26 cellular contexts compared by ENCODE assay signal in the genomic region with DNA sequence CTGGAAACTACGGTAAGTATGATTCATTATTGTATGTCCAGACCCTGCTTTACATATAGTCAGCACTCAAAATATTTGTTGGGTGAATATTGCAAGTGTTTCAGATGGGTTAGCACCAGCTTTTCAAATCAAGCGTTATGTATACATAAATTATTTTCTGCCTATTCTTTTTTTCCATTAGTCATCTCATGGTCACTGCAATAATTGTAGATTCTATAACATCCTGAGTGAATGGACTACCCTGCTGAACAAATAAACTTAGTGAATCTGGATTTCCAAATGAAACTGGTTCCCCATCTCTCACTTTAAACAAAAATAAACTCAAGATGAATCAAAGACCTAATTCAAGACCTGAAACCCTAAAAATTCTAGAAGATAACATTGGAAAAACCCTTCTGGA.
DNase-seq lines count a peak whose midpoint lies in the region; ATAC-seq, FAIRE-seq and TF ChIP-seq lines count a peak whose summit lies in the region.
"Had no signal": no experiment of that assay in that cellular context is flagged by ENCODE, and none has a peak within 500 bp of the region (broad histone marks: within the 10 kb centered on the region; RNA-seq: fewer than 3 reads in every experiment).

No MANE protein-coding gene starts in this region.

- H3K79me2 ChIP-seq in PC-3 (ENCODE audit: low read length): no peaks in the 10 kb centered on the region
- no peaks in the 10 kb centered on the region for H3K79me2 ChIP-seq in OCI-LY7 (ENCODE audit: insufficient read depth, low read depth, low read length)

- H3K4me3 Mint-ChIP-seq in osteocyte (ENCODE audit: unreplicated experiment): no peak overlapping the region
- H3K4me3 Mint-ChIP-seq: B cell; CD8-positive, alpha-beta memory T cell had no signal

- no peak overlapping the region for H3K4me3 ChIP-seq in PC-3 (ENCODE audit: low read length)
- no peak overlapping the region for H3K4me3 ChIP-seq in choroid plexus epithelial cell (ENCODE audit: low read depth, low read length)
- H3K4me3 ChIP-seq in kidney (ENCODE audit: low read length in 2 of 2): no peak overlapping the region
- no peak overlapping the region for H3K4me3 ChIP-seq in OCI-LY7 (ENCODE audit: low read depth, low read length, poor library complexity, severe bottlenecking)
- H3K4me3 ChIP-seq: A549, GM12878, HAP-1, PC-9 had no signal

- ATAC-seq in PC-3 (peak; percentile 68), HG02840 (IDR thresholded peaks at IDR 0.05; ENCODE audit: low FRiP score, unreplicated experiment) (no peak)
- ATAC-seq: A549, GM12878, Right ventricle myocardium inferior had no signal

- H3K36me3 Mint-ChIP-seq in osteocyte (ENCODE audit: unreplicated experiment): peaks cover 16% of the 10 kb centered on the region
- H3K36me3 Mint-ChIP-seq: CD8-positive, alpha-beta memory T cell had no signal

- CTCF ChIA-PET in PC-3 (lab: Charles Lee): no interaction called here
- CTCF ChIA-PET in OCI-LY7 (lab: Charles Lee; ENCODE audit: unreplicated experiment): no interaction called here

- peak overlapping the region; percentile 86 for H3K27ac ChIP-seq in PC-3 (ENCODE audit: low read length)
- H3K27ac ChIP-seq in kidney (ENCODE audit: low read depth in 2 of 2, low read length in 2 of 2): no peak overlapping the region
- no peak overlapping the region for H3K27ac ChIP-seq in OCI-LY7 (ENCODE audit: low read depth, low read length, poor library complexity, severe bottlenecking)
- H3K27ac ChIP-seq: A549, C4-2B, HL-60, PC-9 had no signal

- no peaks in the 10 kb centered on the region for H3K27me3 Mint-ChIP-seq in osteocyte (ENCODE audit: unreplicated experiment)
- H3K27me3 Mint-ChIP-seq: B cell; CD8-positive, alpha-beta memory T cell had no signal

- H3K4me2 ChIP-seq in PC-3 (ENCODE audit: low read length) (0 out of 2 replicates have a peak overlapping the region, but pooled peaks have one; percentile 16), OCI-LY7 (ENCODE audit: low read length) (no peak overlapping the region)
- H3K4me2 ChIP-seq: A549, PC-9 had no signal

- H2AFZ ChIP-seq in PC-3 (ENCODE audit: low read length): no peak overlapping the region
- no peak overlapping the region for H2AFZ ChIP-seq in OCI-LY7 (ENCODE audit: low read length)
- H2AFZ ChIP-seq: PC-9 had no signal

- H3K27me3 ChIP-seq in PC-3 (ENCODE audit: low read length): no peaks in the 10 kb centered on the region

- POLR2A ChIA-PET in PC-3 (lab: Charles Lee; ENCODE audit: unreplicated experiment) (no interaction called here), OCI-LY7 (lab: Charles Lee) (no interaction called here)

- H3K9me3 ChIP-seq in PC-3 (ENCODE audit: low read length) (no peaks in the 10 kb centered on the region), kidney (ENCODE audit: control insufficient read depth in 1 of 2, low read length in 2 of 2) (no peaks in the 10 kb centered on the region), OCI-LY7 (ENCODE audit: low read length) (no peaks in the 10 kb centered on the region)
- H3K9me3 ChIP-seq: HAP-1 had no signal

- peaks cover 5% of the 10 kb centered on the region for H3F3A ChIP-seq in PC-3 (ENCODE audit: low read length, unreplicated experiment)

- H3K4me1 Mint-ChIP-seq in osteocyte (ENCODE audit: unreplicated experiment): peaks cover 51% of the 10 kb centered on the region
- H3K4me1 Mint-ChIP-seq: B cell; CD8-positive, alpha-beta memory T cell had no signal

- H3K27ac Mint-ChIP-seq in osteocyte (ENCODE audit: unreplicated experiment): peak overlapping the region; percentile 77
- H3K27ac Mint-ChIP-seq: B cell; CD8-positive, alpha-beta memory T cell had no signal

- H4K20me1 ChIP-seq in PC-3 (ENCODE audit: low read length) (no peaks in the 10 kb centered on the region), OCI-LY7 (ENCODE audit: insufficient read depth, low read length) (no peaks in the 10 kb centered on the region)

- no peaks in the 10 kb centered on the region for H3K36me3 ChIP-seq in PC-3 (ENCODE audit: low read depth, low read length)
- no peaks in the 10 kb centered on the region for H3K36me3 ChIP-seq in kidney (ENCODE audit: control insufficient read depth in 1 of 2, insufficient read depth in 2 of 2, low read length in 2 of 2)
- H3K36me3 ChIP-seq in OCI-LY7 (ENCODE audit: insufficient read depth, low read length): no peaks in the 10 kb centered on the region
- H3K36me3 ChIP-seq: HAP-1 had no signal

- peaks cover 7% of the 10 kb centered on the region for H3K9me3 Mint-ChIP-seq in osteocyte (ENCODE audit: unreplicated experiment)

- H3K9me2 ChIP-seq in PC-3 (replicated peaks; ENCODE audit: low read length): no peaks in the 10 kb centered on the region
- no peaks in the 10 kb centered on the region for H3K9me2 ChIP-seq in OCI-LY7 (ENCODE audit: insufficient read depth, low read length)

- no peak overlapping the region; the same call in 1 of the 2 replicates for H3K9ac ChIP-seq in PC-3 (ENCODE audit: low read length)
- no peak overlapping the region for H3K9ac ChIP-seq in kidney (ENCODE audit: low read length in 2 of 2)

- no TSS peak for BruUV-seq in PC-3 (replicated peaks; lab: Mats Ljungman, UMichigan)
- BruUV-seq in OCI-LY7 (replicated peaks; lab: Mats Ljungman, UMichigan): no TSS peak

- FAIRE-seq in kidney (lab: Jason Lieb, UNC): no peak
- FAIRE-seq: A549, GM12878 had no signal

- peak; percentile 18 for DNase-seq in ELR (ENCODE audit: low read depth)
- DNase-seq in PC-3: peak; percentile 84
- DNase-seq in choroid plexus epithelial cell (ENCODE audit: low read depth): peak; percentile 14
- no peak for DNase-seq in osteocyte (ENCODE audit: extremely low spot score, unreplicated experiment)
- DNase-seq in kidney: no peak
- no peak for DNase-seq in OCI-LY7 (ENCODE audit: low spot score)
- DNase-seq: CD8-positive, alpha-beta memory T cell; DMS 273 treated with DMSO at 0.1 percent for 48 hours; GDM1; GOT3; NCI-H1092; NCI-H1436; NCI-H187 treated with DMSO at 0.1 percent for 48 hours; NCI-H2171 treated with DMSO at 0.1 percent for 48 hours; NCI-H524; NCI-H774; PC-9; T-helper 1 cell had no signal

- TF ChIP-seq CTCF in PC-3 (conservative IDR thresholded peaks at IDR 0.05; ENCODE audit: low read depth, low read length) (no peak), choroid plexus epithelial cell (conservative IDR thresholded peaks at IDR 0.05; ENCODE audit: low read depth, low read length) (no peak), osteocyte (IDR thresholded peaks at IDR 0.05) (no peak), kidney (IDR thresholded peaks at IDR 0.05; ENCODE audit: borderline replicate concordance, extremely low read depth, insufficient read depth) (no peak), OCI-LY7 (conservative IDR thresholded peaks at IDR 0.05; ENCODE audit: low read length) (no peak)

- intact Hi-C loops in PC-3 (cut with micrococcal nuclease): loop anchor here (5.0 to 10.0 kb wide), 2 partner anchors 1047 to 1094 kb away; no protein-coding TSS in a partner anchor
- intact Hi-C loops in kidney (cut with DNase I): no loop called here
- intact Hi-C loops in OCI-LY7 (cut with micrococcal nuclease; ENCODE audit: unreplicated experiment): no loop called here

- H3K4me1 ChIP-seq in PC-3 (ENCODE audit: insufficient read depth, low read length): peaks cover 35% of the 10 kb centered on the region
- H3K4me1 ChIP-seq in kidney (ENCODE audit: control insufficient read depth in 1 of 2, insufficient read depth in 1 of 2, low read depth in 1 of 2, low read length in 2 of 2): no peaks in the 10 kb centered on the region
- no peaks in the 10 kb centered on the region for H3K4me1 ChIP-seq in OCI-LY7 (ENCODE audit: insufficient read depth, low read length, poor library complexity, severe bottlenecking)
- H3K4me1 ChIP-seq: HAP-1 had no signal

Comparison
In these comparisons a context has a peak if more than half of its experiments do, and no peak if none do; other contexts are left out.
1. DNase-seq: peak in ELR (single experiment), PC-3 (single experiment) and choroid plexus epithelial cell (single experiment); none in osteocyte (single experiment), kidney (single experiment) and OCI-LY7 (single experiment).